11 cellular contexts compared by ENCODE assay signal in genomic region chr15:36356978-36357582, GRCh38.
DNase-seq lines count a peak whose midpoint lies in the region; ATAC-seq and TF ChIP-seq lines count a peak whose summit lies in the region.
"Had no signal": no experiment of that assay in that cellular context is flagged by ENCODE, and none has a peak within 500 bp of the region (broad histone marks: within the 10 kb centered on the region; RNA-seq: fewer than 3 reads in every experiment).

No MANE protein-coding gene starts in this region.

- H3K9me3 ChIP-seq in skeletal muscle satellite cell (replicated peaks; ENCODE audit: low read length), result no peaks in the 10 kb centered on the region
- H3K9me3 ChIP-seq: colonic mucosa, pancreas had no signal

- TF ChIP-seq CTCF in fibroblast of the aortic adventitia (IDR thresholded peaks at IDR 0.05; ENCODE audit: insufficient read depth, low read length) (no peak), lower leg skin (IDR thresholded peaks at IDR 0.05) (no peak)

- intact Hi-C loops in lower leg skin (cut with DNase I; ENCODE audit: low total_unique reads), result no loop called here

- H3K36me3 ChIP-seq in skeletal muscle satellite cell (ENCODE audit: insufficient read depth, low read length), result no peaks in the 10 kb centered on the region
- H3K36me3 ChIP-seq: colonic mucosa, pancreas had no signal

- 19 to 23% methylated on average over 8 of the region's 8 CpGs for WGBS in lower leg skin, 2 donors

- DNase-seq in GM03348 (ENCODE audit: low spot score), result peak; percentile 62
- peak; percentile 61 to 66 for DNase-seq in NOMO-1 (lab: John Stamatoyannopoulos, UW; ENCODE audit: unreplicated experiment in 2 of 2)
- peak; percentile 95 for DNase-seq in fibroblast of the aortic adventitia (ENCODE audit: low read depth)
- DNase-seq in iPS-NIHi11 (ENCODE audit: low spot score), result no peak
- no peak for DNase-seq in lower leg skin (ENCODE audit: low spot score in 2 of 2)
- no peak for DNase-seq in HuH-7.5 (ENCODE audit: low spot score)
- DNase-seq: colonic mucosa, NCI-H2029 treated with DMSO at 0.1 percent for 48 hours, pancreas had no signal

- H3K9ac ChIP-seq in skeletal muscle satellite cell (ENCODE audit: low read depth, low read length), result peak overlapping the region; percentile 42

- H3K27me3 ChIP-seq in skeletal muscle satellite cell (ENCODE audit: control insufficient read depth, insufficient read depth, low read length), result no peaks in the 10 kb centered on the region
- H3K27me3 ChIP-seq: colonic mucosa, pancreas had no signal

- H3K4me1 ChIP-seq in skeletal muscle satellite cell (ENCODE audit: control insufficient read depth, insufficient read depth, low read length), result peaks cover 35% of the 10 kb centered on the region
- H3K4me1 ChIP-seq: colonic mucosa, pancreas had no signal

- TF ChIP-seq POLR2A in lower leg skin (IDR thresholded peaks at IDR 0.05), result no peak

- no peak for ATAC-seq in HG03432 (IDR thresholded peaks at IDR 0.05; ENCODE audit: unreplicated experiment)

- peak overlapping the region; percentile 58 for H3K4me2 ChIP-seq in skeletal muscle satellite cell (ENCODE audit: low read length)

- H3K4me3 ChIP-seq in fibroblast of the aortic adventitia (ENCODE audit: low read depth, low read length) (no peak overlapping the region), skeletal muscle satellite cell (ENCODE audit: low read length) (peak overlapping the region; percentile 1), lower leg skin (ENCODE audit: low read depth, poor library complexity, severe bottlenecking) (no peak overlapping the region)
- H3K4me3 ChIP-seq: colonic mucosa, pancreas had no signal

Comparison
In these comparisons a context has a peak if more than half of its experiments do, and no peak if none do; other contexts are left out.
1. DNase-seq: peak in GM03348 (single experiment), NOMO-1 (2 of 2) and fibroblast of the aortic adventitia (single experiment); none in iPS-NIHi11 (single experiment), lower leg skin (0 of 2) and HuH-7.5 (single experiment).